In the genomic region with DNA sequence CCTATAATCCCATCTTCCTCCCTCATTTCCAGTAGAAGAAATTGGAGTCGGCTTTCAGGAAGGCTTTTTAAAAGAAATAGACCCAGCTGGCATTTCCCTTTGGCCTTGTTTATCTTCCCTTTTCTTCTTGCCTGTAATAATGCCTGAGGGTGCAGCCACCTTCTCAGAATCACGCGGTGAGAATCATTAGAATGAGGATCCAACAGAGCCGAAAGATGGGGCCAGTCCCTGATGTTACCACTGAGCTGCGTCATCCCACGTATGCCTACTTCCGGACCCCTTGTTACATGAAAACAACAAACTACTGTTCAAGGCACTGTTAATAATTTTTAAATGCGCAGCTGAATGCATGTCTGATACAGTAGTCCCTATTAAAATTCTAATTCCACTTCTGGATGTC, we compare ENCODE assay signal across 31 cellular contexts. TPM values are rescaled to one million over a fixed set of nuclear protein-coding genes. Genes with fewer than 3 reads are reported as not detected.
"Had no signal": no experiment of that assay in that cellular context is flagged by ENCODE, and none has a peak within 500 bp of the region (broad histone marks: within the 10 kb centered on the region; RNA-seq: fewer than 3 reads in every experiment).

No MANE protein-coding gene starts in this region.

- DNase-seq: activated CD4-positive, alpha-beta T cell treated with anti-CD3 and anti-CD28 coated beads for 36 hours; activated CD4-positive, alpha-beta T cell treated with anti-CD3 and anti-CD28 coated beads, Interleukin-2, amount 50 U/mL, for 1 hour; activated CD4-positive, alpha-beta T cell treated with anti-CD3 and anti-CD28 coated beads, Interleukin-2, amount 50 U/mL, for 48 hours; activated CD4-positive, CD25-positive, alpha-beta regulatory T cell; activated CD4-positive, CD25-positive, alpha-beta regulatory T cell treated with anti-CD3 and anti-CD28 coated beads, Interleukin-2, amount 50 U/mL, for 72 hours; activated CD8-positive, alpha-beta memory T cell treated with anti-CD3 and anti-CD28 coated beads, Interleukin-2, amount 10 ng/mL, durations not matched to agents 7 days and 5 days; activated CD8-positive, alpha-beta memory T cell treated with anti-CD3 and anti-CD28 coated beads, Interleukin-2, amount 50 U/mL, for 4 hours; activated CD8-positive, alpha-beta T cell treated with anti-CD3 and anti-CD28 coated beads, Interleukin-2, amount 10 ng/mL, durations not matched to agents 7 days and 5 days; activated gamma-delta T cell; activated naive CD4-positive, alpha-beta T cell; activated naive CD4-positive, alpha-beta T cell treated with anti-CD3 and anti-CD28 coated beads, Interleukin-2, amount 10 ng/mL, durations not matched to agents 7 days and 5 days; activated naive CD8-positive, alpha-beta T cell treated with anti-CD3 and anti-CD28 coated beads, Interleukin-2, amount 10 ng/mL, durations not matched to agents 7 days and 5 days; activated T-cell treated with anti-CD3 and anti-CD28 coated beads, Interleukin-2, amount 50 U/mL, for 24 hours; activated T-cell treated with anti-CD3 and anti-CD28 coated beads, Interleukin-2, amount 50 U/mL, for 72 hours; dorsolateral prefrontal cortex; effector memory CD4-positive, alpha-beta T cell; endodermal cell; gastrocnemius medialis; glutamatergic neuron; heart left ventricle; T-helper 2 cell had no signal

- H3K9me3 ChIP-seq: ascending aorta, breast epithelium, gastrocnemius medialis, heart left ventricle had no signal

- H3K4me3 ChIP-seq: ascending aorta, breast epithelium, cardiac muscle cell, coronary artery, dorsolateral prefrontal cortex, gastrocnemius medialis, heart left ventricle had no signal

- H3K27me3 Mint-ChIP-seq: activated naive CD4-positive, alpha-beta T cell treated with anti-CD3 and anti-CD28 coated beads, Interleukin-2, amount 10 ng/mL, durations not matched to agents 7 days and 5 days had no signal

- H3K9me3 Mint-ChIP-seq: activated naive CD4-positive, alpha-beta T cell treated with anti-CD3 and anti-CD28 coated beads, Interleukin-2, amount 10 ng/mL, durations not matched to agents 7 days and 5 days; activated naive CD4-positive, alpha-beta T cell treated with anti-CD3 and anti-CD28 coated beads, Interleukin-2, amount 50 U/mL, for 72 hours; activated naive CD8-positive, alpha-beta T cell treated with anti-CD3 and anti-CD28 coated beads, Interleukin-2, amount 10 ng/mL, durations not matched to agents 7 days and 5 days; activated T-cell treated with anti-CD3 and anti-CD28 coated beads, Interleukin-2, amount 50 U/mL, for 24 hours; activated T-cell treated with anti-CD3 and anti-CD28 coated beads, Interleukin-2, amount 50 U/mL, for 72 hours; central memory CD8-positive, alpha-beta T cell; dendritic cell treated with granulocyte-macrophage colony-stimulating factor and Interleukin-4, amounts not matched to agents 40 ng/mL and 50 ng/mL, for 4 days; endodermal cell had no signal

- H3K36me3 ChIP-seq: ascending aorta, breast epithelium, cardiac muscle cell, gastrocnemius medialis, heart left ventricle had no signal

- H3K4me1 ChIP-seq: ascending aorta, breast epithelium, foreskin keratinocyte, gastrocnemius medialis, heart left ventricle had no signal

- H3K4me1 Mint-ChIP-seq: activated CD4-positive, alpha-beta T cell treated with anti-CD3 and anti-CD28 coated beads for 36 hours; activated CD8-positive, alpha-beta memory T cell treated with anti-CD3 and anti-CD28 coated beads, Interleukin-2, amount 10 ng/mL, durations not matched to agents 7 days and 5 days; activated naive CD4-positive, alpha-beta T cell treated with anti-CD3 and anti-CD28 coated beads, Interleukin-2, amount 10 ng/mL, durations not matched to agents 7 days and 5 days; activated naive CD8-positive, alpha-beta T cell treated with anti-CD3 and anti-CD28 coated beads, Interleukin-2, amount 10 ng/mL, durations not matched to agents 7 days and 5 days; brain; central memory CD8-positive, alpha-beta T cell; endodermal cell had no signal

- H3K27ac ChIP-seq: ascending aorta, breast epithelium, cardiac muscle cell, coronary artery, dorsolateral prefrontal cortex, foreskin keratinocyte, gastrocnemius medialis, heart left ventricle had no signal

- H3K4me3 Mint-ChIP-seq: activated CD4-positive, alpha-beta T cell treated with anti-CD3 and anti-CD28 coated beads for 36 hours; activated CD8-positive, alpha-beta memory T cell treated with anti-CD3 and anti-CD28 coated beads, Interleukin-2, amount 10 ng/mL, durations not matched to agents 7 days and 5 days; activated CD8-positive, alpha-beta T cell treated with anti-CD3 and anti-CD28 coated beads, Interleukin-2, amount 10 ng/mL, durations not matched to agents 7 days and 5 days; activated naive CD4-positive, alpha-beta T cell treated with anti-CD3 and anti-CD28 coated beads, Interleukin-2, amount 10 ng/mL, durations not matched to agents 7 days and 5 days; activated naive CD8-positive, alpha-beta T cell treated with anti-CD3 and anti-CD28 coated beads, Interleukin-2, amount 10 ng/mL, durations not matched to agents 7 days and 5 days; activated T-cell treated with anti-CD3 and anti-CD28 coated beads, Interleukin-2, amount 50 U/mL, for 24 hours; activated T-cell treated with anti-CD3 and anti-CD28 coated beads, Interleukin-2, amount 50 U/mL, for 72 hours; brain; central memory CD8-positive, alpha-beta T cell; dendritic cell treated with granulocyte-macrophage colony-stimulating factor and Interleukin-4, amounts not matched to agents 40 ng/mL and 50 ng/mL, for 4 days; endodermal cell had no signal

- H3K36me3 Mint-ChIP-seq: activated CD8-positive, alpha-beta memory T cell treated with anti-CD3 and anti-CD28 coated beads, Interleukin-2, amount 10 ng/mL, durations not matched to agents 7 days and 5 days; activated naive CD4-positive, alpha-beta T cell treated with anti-CD3 and anti-CD28 coated beads, Interleukin-2, amount 10 ng/mL, durations not matched to agents 7 days and 5 days; activated naive CD4-positive, alpha-beta T cell treated with anti-CD3 and anti-CD28 coated beads, Interleukin-2, amount 50 U/mL, for 72 hours; activated naive CD8-positive, alpha-beta T cell treated with anti-CD3 and anti-CD28 coated beads, Interleukin-2, amount 10 ng/mL, durations not matched to agents 7 days and 5 days; brain had no signal

- H3K27me3 ChIP-seq: ascending aorta, breast epithelium, cardiac muscle cell, dorsolateral prefrontal cortex, gastrocnemius medialis, heart left ventricle had no signal

- H3K27ac Mint-ChIP-seq: activated CD4-positive, alpha-beta T cell treated with anti-CD3 and anti-CD28 coated beads for 36 hours; activated CD8-positive, alpha-beta memory T cell treated with anti-CD3 and anti-CD28 coated beads, Interleukin-2, amount 10 ng/mL, durations not matched to agents 7 days and 5 days; activated CD8-positive, alpha-beta T cell treated with anti-CD3 and anti-CD28 coated beads, Interleukin-2, amount 10 ng/mL, durations not matched to agents 7 days and 5 days; activated naive CD4-positive, alpha-beta T cell treated with anti-CD3 and anti-CD28 coated beads, Interleukin-2, amount 10 ng/mL, durations not matched to agents 7 days and 5 days; activated naive CD4-positive, alpha-beta T cell treated with anti-CD3 and anti-CD28 coated beads, Interleukin-2, amount 50 U/mL, for 72 hours; activated naive CD8-positive, alpha-beta T cell treated with anti-CD3 and anti-CD28 coated beads, Interleukin-2, amount 10 ng/mL, durations not matched to agents 7 days and 5 days; activated T-cell treated with anti-CD3 and anti-CD28 coated beads, Interleukin-2, amount 50 U/mL, for 24 hours; activated T-cell treated with anti-CD3 and anti-CD28 coated beads, Interleukin-2, amount 50 U/mL, for 72 hours; brain; dendritic cell treated with granulocyte-macrophage colony-stimulating factor and Interleukin-4, amounts not matched to agents 40 ng/mL and 50 ng/mL, for 4 days; endodermal cell had no signal

- ATAC-seq: activated CD4-positive, alpha-beta T cell treated with anti-CD3 and anti-CD28 coated beads for 36 hours; activated CD8-positive, alpha-beta memory T cell treated with anti-CD3 and anti-CD28 coated beads, Interleukin-2, amount 10 ng/mL, durations not matched to agents 7 days and 5 days; activated CD8-positive, alpha-beta T cell treated with anti-CD3 and anti-CD28 coated beads, Interleukin-2, amount 10 ng/mL, durations not matched to agents 7 days and 5 days; activated naive CD4-positive, alpha-beta T cell treated with anti-CD3 and anti-CD28 coated beads, Interleukin-2, amount 50 U/mL, for 72 hours; activated T-cell treated with anti-CD3 and anti-CD28 coated beads, Interleukin-2, amount 50 U/mL, for 72 hours; gastrocnemius medialis; heart left ventricle had no signal

RNA-seq across cellular contexts. Expression of a gene that starts 24.1 kb away (rescaled TPM):
- polyA plus RNA-seq: cardiac muscle cell had no signal

RNA-seq across cellular contexts. Expression of a gene that starts 47.9 kb away (rescaled TPM):
- total RNA-seq: activated CD4-positive, alpha-beta T cell treated with anti-CD3 and anti-CD28 coated beads for 36 hours; activated CD8-positive, alpha-beta memory T cell treated with anti-CD3 and anti-CD28 coated beads for 36 hours; activated CD8-positive, alpha-beta memory T cell treated with anti-CD3 and anti-CD28 coated beads, Interleukin-2, amount 10 ng/mL, durations not matched to agents 7 days and 5 days; activated CD8-positive, alpha-beta T cell treated with anti-CD3 and anti-CD28 coated beads, Interleukin-2, amount 10 ng/mL, durations not matched to agents 7 days and 5 days; activated naive CD4-positive, alpha-beta T cell treated with anti-CD3 and anti-CD28 coated beads, Interleukin-2, amount 50 U/mL, for 72 hours; activated naive CD8-positive, alpha-beta T cell treated with anti-CD3 and anti-CD28 coated beads, Interleukin-2, amount 10 ng/mL, durations not matched to agents 7 days and 5 days; activated T-cell treated with anti-CD3 and anti-CD28 coated beads, Interleukin-2, amount 50 U/mL, for 72 hours; ascending aorta; cardiac muscle cell; endodermal cell; heart left ventricle had no signal
- polyA plus RNA-seq: cardiac muscle cell had no signal
